Comparison of ENCODE assay signal across 2 cellular contexts in genomic region chr6:55869731-55870130, GRCh38.
TF ChIP-seq lines count a peak whose summit lies in the region.

No MANE protein-coding gene starts in this region.

TF ChIP-seq in SK-N-SH, 30 proteins besides CTCF, POLR2A, EP300 and RAD21 (continued from another document):
- TF ChIP-seq REST (IDR thresholded peaks at IDR 0.05; ENCODE audit: low read depth, low read length) (no peak), SMC3 (IDR thresholded peaks at IDR 0.05; ENCODE audit: low read depth, low read length) (no peak), JUND (IDR thresholded peaks at IDR 0.05) (no peak), YY1 (IDR thresholded peaks at IDR 0.05; ENCODE audit: low read depth) (no peak), GABPA (IDR thresholded peaks at IDR 0.05; ENCODE audit: low read depth) (no peak), NRF1 (IDR thresholded peaks at IDR 0.05; ENCODE audit: low read depth, low read length) (no peak), RCOR1 (IDR thresholded peaks at IDR 0.05; ENCODE audit: low read length) (no peak), PBX3 (IDR thresholded peaks at IDR 0.05) (no peak)

TF ChIP-seq in SK-N-SH treated with all-trans-retinoic acid at 6 μM for 48 hours, 23 proteins besides CTCF, POLR2A, EP300 and RAD21 (continued from another document):
- TF ChIP-seq TSHZ2 (CRISPR knock-in tag; IDR thresholded peaks at IDR 0.05): no peak
- TF ChIP-seq CSDC2 (CRISPR knock-in tag; IDR thresholded peaks at IDR 0.05): no peak
TF ChIP-seq in SK-N-SH treated with all-trans-retinoic acid at 6 μM for 48 hours: peak in this region for 0.
